ENCODE assay signal across 1 cellular context in genomic region chr4:6840062-6840976, GRCh38.
TF ChIP-seq lines count a peak whose summit lies in the region.

No MANE protein-coding gene starts in this region.

TF ChIP-seq in K562, 482 proteins besides CTCF, POLR2A, EP300 and RAD21 (continued from another document and continues in another):
- TF ChIP-seq ZNF280A (IDR thresholded peaks at IDR 0.05; ENCODE audit: low read depth, partially characterized antibody) (no peak), ZKSCAN8 (CRISPR knock-in tag; IDR thresholded peaks at IDR 0.05) (no peak), IRF2 (CRISPR knock-in tag; IDR thresholded peaks at IDR 0.05) (no peak), ZNF780A (CRISPR knock-in tag; IDR thresholded peaks at IDR 0.05) (no peak), ZNF436 (CRISPR knock-in tag; IDR thresholded peaks at IDR 0.05) (no peak), TEAD4 (IDR thresholded peaks at IDR 0.05; ENCODE audit: low read length) (peak; percentile 57; the same call in 1 of the 2 replicates), TEAD4 (CRISPR knock-in tag; IDR thresholded peaks at IDR 0.05; ENCODE audit: borderline replicate concordance) (no peak), HDAC1 (IDR thresholded peaks at IDR 0.05) (peak in 1 of 2 experiments; percentile 58; a peak in 1 of 4 replicates), ZBTB34 (CRISPR knock-in tag; IDR thresholded peaks at IDR 0.05) (no peak), MYC (IDR thresholded peaks at IDR 0.05; ENCODE audit: low read depth, low read length) (peak; percentile 43; the same call in 1 of the 2 replicates), MYC (CRISPR knock-in tag; IDR thresholded peaks at IDR 0.05; ENCODE audit: borderline replicate concordance, low read depth) (no peak), FOXA1 (IDR thresholded peaks at IDR 0.05; ENCODE audit: borderline replicate concordance) (no peak), MAX (CRISPR knock-in tag; IDR thresholded peaks at IDR 0.05) (peak; percentile 77), NONO (IDR thresholded peaks at IDR 0.05; ENCODE audit: low read depth in 2 of 2, low read length in 1 of 2) (no peak), CREB3 (tag; conservative IDR thresholded peaks at IDR 0.05; ENCODE audit: low read depth) (no peak), NR2C1 (IDR thresholded peaks at IDR 0.05) (no peak), NR2C1 (tag; IDR thresholded peaks at IDR 0.05) (no peak), SREBF2 (CRISPR knock-in tag; IDR thresholded peaks at IDR 0.05) (no peak), MNT (conservative IDR thresholded peaks at IDR 0.05) (peak in 1 of 2 experiments; percentile 61; a peak in 3 of 4 replicates), ZNF699 (CRISPR knock-in tag; IDR thresholded peaks at IDR 0.05; ENCODE audit: insufficient replicate concordance) (no peak), ID3 (CRISPR knock-in tag; IDR thresholded peaks at IDR 0.05) (no peak), ID3 (tag; IDR thresholded peaks at IDR 0.05) (no peak), AFF1 (IDR thresholded peaks at IDR 0.05; ENCODE audit: low read depth in 1 of 2, partially characterized antibody in 2 of 2) (no peak), PCBP2 (IDR thresholded peaks at IDR 0.05; ENCODE audit: low read depth, low read length, poor library complexity, severe bottlenecking) (no peak), TCFL5 (CRISPR knock-in tag; conservative IDR thresholded peaks at IDR 0.05) (no peak), RFX1 (IDR thresholded peaks at IDR 0.05) (no peak), ETV6 (IDR thresholded peaks at IDR 0.05; ENCODE audit: borderline replicate concordance in 1 of 2, low read depth in 2 of 2, low read length in 1 of 2) (no peak), ETV6 (CRISPR knock-in tag; IDR thresholded peaks at IDR 0.05; ENCODE audit: borderline replicate concordance) (no peak), SMAD4 (CRISPR knock-in tag; conservative IDR thresholded peaks at IDR 0.05) (no peak), ZNF133 (CRISPR knock-in tag; IDR thresholded peaks at IDR 0.05) (no peak), DLX4 (CRISPR knock-in tag; IDR thresholded peaks at IDR 0.05) (no peak), TCF3 (CRISPR knock-in tag; IDR thresholded peaks at IDR 0.05) (peak; percentile 45), TAL1 (IDR thresholded peaks at IDR 0.05) (no peak), NR4A1 (CRISPR knock-in tag; IDR thresholded peaks at IDR 0.05) (no peak), NR4A1 (tag; IDR thresholded peaks at IDR 0.05) (no peak), ESRRA (IDR thresholded peaks at IDR 0.05; ENCODE audit: borderline replicate concordance, low read depth) (peak; percentile 59; the same call in 1 of the 2 replicates), ASH1L (IDR thresholded peaks at IDR 0.05; ENCODE audit: borderline replicate concordance, low read depth, partially characterized antibody) (no peak), BHLHE40 (IDR thresholded peaks at IDR 0.05; ENCODE audit: low read length) (peak; percentile 59), USF1 (CRISPR knock-in tag; IDR thresholded peaks at IDR 0.05) (peak; percentile 90), SRSF3 (IDR thresholded peaks at IDR 0.05; ENCODE audit: insufficient read depth, low read length) (no peak), HMGXB4 (CRISPR knock-in tag; IDR thresholded peaks at IDR 0.05) (no peak), EGR1 (conservative IDR thresholded peaks at IDR 0.05) (peak; percentile 59), OTX1 (CRISPR knock-in tag; IDR thresholded peaks at IDR 0.05) (no peak), PHF8 (IDR thresholded peaks at IDR 0.05; ENCODE audit: borderline replicate concordance, low read length) (no peak), RB1 (IDR thresholded peaks at IDR 0.05; ENCODE audit: low read depth) (no peak), PHB (CRISPR knock-in tag; IDR thresholded peaks at IDR 0.05) (no peak), MTA2 (IDR thresholded peaks at IDR 0.05; ENCODE audit: low read depth) (no peak), CREBBP (IDR thresholded peaks at IDR 0.05; ENCODE audit: low read depth, low read length) (no peak), ZNF354B (CRISPR knock-in tag; IDR thresholded peaks at IDR 0.05) (no peak), KHSRP (IDR thresholded peaks at IDR 0.05) (no peak), RCOR1 (IDR thresholded peaks at IDR 0.05; ENCODE audit: borderline replicate concordance in 1 of 2, low read depth in 2 of 2, low read length in 2 of 2) (no peak; a peak in 1 of 4 replicates), SP2 (IDR thresholded peaks at IDR 0.05; ENCODE audit: extremely low read depth, low read depth, low read length, poor library complexity, severe bottlenecking) (no peak), NKRF (IDR thresholded peaks at IDR 0.05; ENCODE audit: borderline replicate concordance) (no peak), MLLT1 (IDR thresholded peaks at IDR 0.05) (no peak), NFRKB (IDR thresholded peaks at IDR 0.05; ENCODE audit: low read depth) (no peak)
